Comparison of ENCODE assay signal across 8 cellular contexts in genomic region chr3:111071257-111072015, GRCh38. TPM values are rescaled to one million over a fixed set of nuclear protein-coding genes. Genes with fewer than 3 reads are reported as not detected.
DNase-seq lines count a peak whose midpoint lies in the region; ATAC-seq and TF ChIP-seq lines count a peak whose summit lies in the region.

TSS of gene NECTIN3 (plus strand) at chr3:111071816. CDS start at chr3:111072018, 202 bp downstream.

- H3K4me3 Mint-ChIP-seq in activated T-cell treated with anti-CD3 and anti-CD28 coated beads, Interleukin-2, amount 50 U/mL, for 24 hours, result peak within 1 kb of the TSS; percentile 85
- H3K4me3 Mint-ChIP-seq in mesothelial cell of epicardium, result peak within 1 kb of the TSS; percentile 91

- no peaks in the 10 kb centered on the region for H3K9me3 Mint-ChIP-seq in activated T-cell treated with anti-CD3 and anti-CD28 coated beads, Interleukin-2, amount 50 U/mL, for 24 hours
- H3K9me3 Mint-ChIP-seq in mesothelial cell of epicardium, result no peaks in the 10 kb centered on the region

- no peak for TF ChIP-seq CTCF in epithelial cell of esophagus (IDR thresholded peaks at IDR 0.05; ENCODE audit: insufficient read depth, low read depth, low read length, missing control alignments)
- no peak for TF ChIP-seq CTCF in mesothelial cell of epicardium (IDR thresholded peaks at IDR 0.05; ENCODE audit: unreplicated experiment)

- peaks cover 38% of the 10 kb centered on the region for H3K4me1 Mint-ChIP-seq in activated T-cell treated with anti-CD3 and anti-CD28 coated beads, Interleukin-2, amount 50 U/mL, for 24 hours (ENCODE audit: low read depth)
- peaks cover 40% of the 10 kb centered on the region for H3K4me1 Mint-ChIP-seq in mesothelial cell of epicardium

- H3K27ac Mint-ChIP-seq in activated T-cell treated with anti-CD3 and anti-CD28 coated beads, Interleukin-2, amount 50 U/mL, for 24 hours, result peak within 1 kb of the TSS; percentile 83
- H3K27ac Mint-ChIP-seq in mesothelial cell of epicardium, result peak within 1 kb of the TSS; percentile 95

- H3K4me3 ChIP-seq in epithelial cell of esophagus (ENCODE audit: low read length), result peak within 1 kb of the TSS; percentile 71

- peaks cover 49% of the 10 kb centered on the region for H3K27me3 Mint-ChIP-seq in activated T-cell treated with anti-CD3 and anti-CD28 coated beads, Interleukin-2, amount 50 U/mL, for 24 hours
- no peaks in the 10 kb centered on the region for H3K27me3 Mint-ChIP-seq in mesothelial cell of epicardium (ENCODE audit: low read depth)

- ATAC-seq in GM18861 (IDR thresholded peaks at IDR 0.05; ENCODE audit: unreplicated experiment) (peak; percentile 72), HG03135 (IDR thresholded peaks at IDR 0.05; ENCODE audit: unreplicated experiment) (peak; percentile 75)

- DNase-seq in A172 (ENCODE audit: low spot score) (peak; percentile 95), NCI-H82 treated with DMSO at 0.1 percent for 48 hours (lab: John Stamatoyannopoulos, UW; ENCODE audit: unreplicated experiment) (peak; percentile 76), epithelial cell of esophagus (ENCODE audit: low read depth) (peak; percentile 95), mesothelial cell of epicardium (ENCODE audit: low spot score in 2 of 2, unreplicated experiment in 2 of 2) (peak; percentile 87 to 89)
- DNase-seq in activated T-cell treated with anti-CD3 and anti-CD28 coated beads, Interleukin-2, amount 50 U/mL, for 24 hours, result peak; percentile 87
- peak; percentile 74 for DNase-seq in stimulated activated CD8-positive, alpha-beta memory T cell treated with anti-CD3 and anti-CD28 coated beads, Interleukin-12 subunit alpha, Interleukin-12 subunit beta, amount 100 ng/mL, for 4 hours (ENCODE audit: low read depth)

- H3K36me3 Mint-ChIP-seq in activated T-cell treated with anti-CD3 and anti-CD28 coated beads, Interleukin-2, amount 50 U/mL, for 24 hours (ENCODE audit: low read depth), result peaks cover 3% of the 10 kb centered on the region
- H3K36me3 Mint-ChIP-seq in mesothelial cell of epicardium, result peaks cover 2% of the 10 kb centered on the region

RNA-seq across cellular contexts. Expression of gene NECTIN3, which starts in this region (rescaled TPM):
- total RNA-seq in A172 (2014; rRNA removed; shearing (Covaris generic)), result 42.2 and 51.4 TPM in 2 replicates
- 26.1 to 28.3 TPM (median 27.3 TPM) in 3 replicates for total RNA-seq in mesothelial cell of epicardium

Comparison
In these comparisons a context has a peak if more than half of its experiments do, and no peak if none do; other contexts are left out.
1. Peak in every context shown above with its lines: DNase-seq, ATAC-seq and H3K4me3 ChIP-seq.